In genomic region chr9:109012009-109012875, GRCh38 we compare ENCODE assay signal across 8 cellular contexts. TPM values are rescaled to one million over a fixed set of nuclear protein-coding genes. Genes with fewer than 3 reads are reported as not detected.
DNase-seq lines count a peak whose midpoint lies in the region; ATAC-seq and TF ChIP-seq lines count a peak whose summit lies in the region.

No MANE protein-coding gene starts in this region.

- H3K4me3 Mint-ChIP-seq in T-helper 1 cell treated with Interleukin-12 subunit alpha and Interleukin-12 subunit beta and Interleukin-4 antibody, amounts not matched to agents 30 μg/mL and 1 μg/mL, for 36 hours: peak overlapping the region; percentile 96

- peaks cover 26% of the 10 kb centered on the region for H3K4me1 Mint-ChIP-seq in T-helper 1 cell treated with Interleukin-12 subunit alpha and Interleukin-12 subunit beta and Interleukin-4 antibody, amounts not matched to agents 30 μg/mL and 1 μg/mL, for 36 hours (ENCODE audit: low read depth)

- TF ChIP-seq CTCF in KMS-11 (conservative IDR thresholded peaks at IDR 0.05; ENCODE audit: low read depth, low read length): no peak
- no peak for TF ChIP-seq CTCF in body of pancreas (IDR thresholded peaks at IDR 0.05)
- no peak for TF ChIP-seq CTCF in sigmoid colon (IDR thresholded peaks at IDR 0.05)

- H3K9me3 Mint-ChIP-seq in T-helper 1 cell treated with Interleukin-12 subunit alpha and Interleukin-12 subunit beta and Interleukin-4 antibody, amounts not matched to agents 30 μg/mL and 1 μg/mL, for 36 hours: no peaks in the 10 kb centered on the region

- no peak for TF ChIP-seq EP300 in sigmoid colon (IDR thresholded peaks at IDR 0.05)

- peak overlapping the region; percentile 76 for H2AFZ ChIP-seq in KMS-11 (ENCODE audit: low read depth)

- H3K4me1 ChIP-seq in KMS-11 (ENCODE audit: low read depth, poor library complexity, severe bottlenecking) (peaks cover 33% of the 10 kb centered on the region), body of pancreas (peaks cover 32% of the 10 kb centered on the region), sigmoid colon (peaks cover 0 to 45% (median 38%) of the 10 kb centered on the region in 4 donors)

- peaks cover 29% of the 10 kb centered on the region; the same call in 1 of the 2 replicates for H3K79me2 ChIP-seq in KMS-11 (ENCODE audit: insufficient read depth, low read depth)

- H3K27ac ChIP-seq in KMS-11: peak overlapping the region; percentile 60
- H3K27ac ChIP-seq in body of pancreas: peak overlapping the region; percentile 88 to 95 (median 92)
- peak overlapping the region; percentile 96 to 100 (median 97) for H3K27ac ChIP-seq in sigmoid colon

- H3K36me3 Mint-ChIP-seq in T-helper 1 cell treated with Interleukin-12 subunit alpha and Interleukin-12 subunit beta and Interleukin-4 antibody, amounts not matched to agents 30 μg/mL and 1 μg/mL, for 36 hours (ENCODE audit: low read depth): no peaks in the 10 kb centered on the region

- peak overlapping the region; percentile 75 for H3K4me2 ChIP-seq in KMS-11

- H3K27me3 Mint-ChIP-seq in T-helper 1 cell treated with Interleukin-12 subunit alpha and Interleukin-12 subunit beta and Interleukin-4 antibody, amounts not matched to agents 30 μg/mL and 1 μg/mL, for 36 hours (ENCODE audit: low read depth): peaks cover 3% of the 10 kb centered on the region

- H3K9me3 ChIP-seq in body of pancreas (no peaks in the 10 kb centered on the region), sigmoid colon (no peaks in the 10 kb centered on the region)

- DNase-seq in DMS53 (lab: John Stamatoyannopoulos, UW) (peak; percentile 73), body of pancreas (peak; percentile 51 to 78 (median 66)), sigmoid colon (peak; percentile 85), DMS79 treated with DMSO at 0.1 percent for 48 hours (lab: John Stamatoyannopoulos, UW) (no peak)

- H3K27ac Mint-ChIP-seq in T-helper 1 cell treated with Interleukin-12 subunit alpha and Interleukin-12 subunit beta and Interleukin-4 antibody, amounts not matched to agents 30 μg/mL and 1 μg/mL, for 36 hours: peak overlapping the region; percentile 92

- 1 to 3% methylated on average over 28 to 29 of the region's 29 CpGs for WGBS in body of pancreas, 2 donors
- WGBS in sigmoid colon, 2 donors: 2 to 8% methylated on average over 29 of the region's 29 CpGs

- intact Hi-C loops in body of pancreas (cut with DNase I): no loop called here
- intact Hi-C loops in sigmoid colon (cut with DNase I): loop anchor here (5.0 kb wide), 2 partner anchors 80 to 105 kb away; partner anchors contain the start of genes ABITRAM, ELP1 and TMEM245

- H3K36me3 ChIP-seq in KMS-11 (ENCODE audit: insufficient read depth): no peaks in the 10 kb centered on the region
- no peaks in the 10 kb centered on the region for H3K36me3 ChIP-seq in body of pancreas (replicated peaks in 1 of 2; ENCODE audit: insufficient read depth in 1 of 2, low read depth in 2 of 2)
- H3K36me3 ChIP-seq in sigmoid colon: no peaks in the 10 kb centered on the region

- ATAC-seq in GM21717 (IDR thresholded peaks at IDR 0.05; ENCODE audit: unreplicated experiment) (peak; percentile 41), body of pancreas (peak; percentile 47)

- H4K20me1 ChIP-seq in KMS-11 (ENCODE audit: insufficient read depth): no peaks in the 10 kb centered on the region

- H3K4me3 ChIP-seq in KMS-11 (IDR thresholded peaks at IDR 0.05; ENCODE audit: insufficient read depth, low read depth, low read length) (no peak overlapping the region), body of pancreas (peak overlapping the region; percentile 56 to 85), iPS-11a (ENCODE audit: low read depth, low read length) (peak overlapping the region; percentile 88), sigmoid colon (peak overlapping the region; percentile 67 to 95 (median 87))

- peak overlapping the region; percentile 86 for H3K9ac ChIP-seq in KMS-11

- TF ChIP-seq POLR2A in body of pancreas (IDR thresholded peaks at IDR 0.05) (peak; percentile 45 to 63 (median 53)), sigmoid colon (IDR thresholded peaks at IDR 0.05) (no peak)

- H3K27me3 ChIP-seq in KMS-11 (ENCODE audit: insufficient read depth, low read depth) (no peaks in the 10 kb centered on the region), body of pancreas (no peaks in the 10 kb centered on the region), sigmoid colon (no peaks in the 10 kb centered on the region)

RNA-seq across cellular contexts. Expression of gene CTNNAL1, which starts 1.1 kb away (rescaled TPM):
- total RNA-seq in body of pancreas (10 to 100 TPM; 15.8 to 23.9 TPM), sigmoid colon (10 to 100 TPM; 36.4 to 56.8 (median 42.6) TPM)
- 10 to 100 TPM; 18.7 to 32.4 (median 22.2) TPM for polyA plus RNA-seq in sigmoid colon

Comparison
In these comparisons a context has a peak if more than half of its experiments do, and no peak if none do; other contexts are left out.
1. POLR2A ChIP-seq: peak in body of pancreas (3 of 3); none in sigmoid colon (0 of 2).
2. Peak in every context shown above with its lines, with median percentiles within 50 percentile points of each other: H3K27ac ChIP-seq.